Comparison of ENCODE assay signal across 8 cellular contexts in genomic region chr1:46667782-46668760, GRCh38.
DNase-seq lines count a peak whose midpoint lies in the region; ATAC-seq and TF ChIP-seq lines count a peak whose summit lies in the region.

Gene ATPAF1 (minus strand): TSS chr1:46668364. CDS start chr1:46668322, 42 bp downstream.

- H3K4me3 ChIP-seq in astrocyte of the cerebellum (ENCODE audit: low read depth, low read length) = peak within 1 kb of the TSS; percentile 74
- H3K4me3 ChIP-seq in retinal pigment epithelial cell (ENCODE audit: low read length) = peak within 1 kb of the TSS; percentile 74

- in situ Hi-C loops in astrocyte of the cerebellum (cut with HindIII; ENCODE audit: low sequenced_read_pairs) = loop anchor here (5.0 kb wide), 1 partner anchor 34 kb away; no protein-coding TSS in a partner anchor

- ATAC-seq in HG02571 (IDR thresholded peaks at IDR 0.05; ENCODE audit: unreplicated experiment) = peak; percentile 67

- no peak for TF ChIP-seq CTCF in astrocyte of the cerebellum (IDR thresholded peaks at IDR 0.05; ENCODE audit: low read depth, low read length, missing control alignments)
- no peak for TF ChIP-seq CTCF in retinal pigment epithelial cell (conservative IDR thresholded peaks at IDR 0.05; ENCODE audit: low read depth, low read length)

- peak; percentile 61 for TF ChIP-seq POLR2A in GM10847 (IDR thresholded peaks at IDR 0.05; ENCODE audit: extremely low read depth, insufficient read length)

- DNase-seq in NCI-H1105 treated with DMSO at 0.1 percent for 48 hours (lab: John Stamatoyannopoulos, UW) = peak; percentile 51
- DNase-seq in T-helper 9 cell = peak; percentile 39
- DNase-seq in astrocyte of the cerebellum (ENCODE audit: low read depth) = peak; percentile 11
- peak in 49 of 51 donors; percentile 10 to 86 (median 60) for DNase-seq in hypothalamus (lab: John Stamatoyannopoulos, UW)
- DNase-seq in retinal pigment epithelial cell (ENCODE audit: low read depth) = peak; percentile 31
- no peak for DNase-seq in amniotic stem cell (lab: John Stamatoyannopoulos, UW)
